25 cellular contexts compared by ENCODE assay signal in genomic region chr7:154685564-154685901, GRCh38.
"Had no signal": no experiment of that assay in that cellular context is flagged by ENCODE, and none has a peak within 500 bp of the region (broad histone marks: within the 10 kb centered on the region; RNA-seq: fewer than 3 reads in every experiment).

No MANE protein-coding gene starts in this region.

- DNase-seq: immature natural killer cell; kidney; left ventricle myocardium inferior; mesendoderm; naive B cell; natural killer cell; nephron progenitor cell; ovary; right lobe of liver; stimulated activated CD4-positive, alpha-beta T cell treated with anti-CD3 and anti-CD28 coated beads, Interleukin-1b, Interleukin-23, amount 100 ng/mL, for 48 hours; stimulated activated CD4-positive, alpha-beta T cell treated with anti-CD3 and anti-CD28 coated beads, Interleukin-2, amount 100 ng/mL, for 48 hours; stimulated activated CD4-positive, alpha-beta T cell treated with anti-CD3 and anti-CD28 coated beads, Interleukin-4, amount 100 ng/mL, for 4 hours; stimulated activated CD8-positive, alpha-beta memory T cell treated with anti-CD3 and anti-CD28 coated beads, Interleukin-4, amount 100 ng/mL, for 48 hours; stimulated activated naive CD4-positive, alpha-beta T cell treated with Interleukin-2 at 50 U/mL for 16 hours; stimulated activated naive CD8-positive, alpha-beta T cell treated with anti-CD3 and anti-CD28 coated beads, Interleukin-15, amount 100 ng/mL, for 72 hours; thyroid gland; upper lobe of right lung had no signal

- H3K36me3 ChIP-seq: left ventricle myocardium inferior, neural progenitor cell, neutrophil, ovary, right atrium auricular region, right lobe of liver, thyroid gland, upper lobe of right lung had no signal

- H3K27ac ChIP-seq: left ventricle myocardium inferior, neural progenitor cell, neutrophil, ovary, right atrium auricular region, right lobe of liver, thyroid gland, upper lobe of right lung had no signal

- ATAC-seq: natural killer cell; right lobe of liver; stimulated activated memory B cell treated with anti-CD40 and anti-IgM and Interleukin-4, amounts not matched to agents 10 μg/mL and 1 μg/mL and 100 μg/mL, for 72 hours; stimulated activated naive CD8-positive, alpha-beta T cell treated with anti-CD3 and anti-CD28 coated beads, Interleukin-15, amount 100 ng/mL, for 72 hours; upper lobe of right lung had no signal

- H3K9ac ChIP-seq: neural progenitor cell had no signal

- H3K4me3 ChIP-seq: left ventricle myocardium inferior, lung, neural progenitor cell, ovary, right atrium auricular region, right lobe of liver, smooth muscle cell, thyroid gland, upper lobe of right lung had no signal

- H3K9me3 ChIP-seq: left ventricle myocardium inferior, neutrophil, ovary, right atrium auricular region, right lobe of liver, thyroid gland, upper lobe of right lung had no signal

- H3K4me2 ChIP-seq: neural progenitor cell, smooth muscle cell had no signal

- H3K27me3 ChIP-seq: neural progenitor cell, neutrophil, ovary, right atrium auricular region, right lobe of liver, thyroid gland, upper lobe of right lung had no signal

- H2AFZ ChIP-seq: neural progenitor cell had no signal

- H3K4me1 ChIP-seq: left ventricle myocardium inferior, neural progenitor cell, right atrium auricular region, right lobe of liver, thyroid gland, upper lobe of right lung had no signal

- FAIRE-seq: islet of Langerhans, kidney, urothelium cell line had no signal
